In genomic region chr7:72413290-72413689, GRCh38 we compare ENCODE assay signal across 28 cellular contexts. TPM values are rescaled to one million over a fixed set of nuclear protein-coding genes. Genes with fewer than 3 reads are reported as not detected.
"Had no signal": no experiment of that assay in that cellular context is flagged by ENCODE, and none has a peak within 500 bp of the region (broad histone marks: within the 10 kb centered on the region; RNA-seq: fewer than 3 reads in every experiment).

No MANE protein-coding gene starts in this region.

- H3K4me1 ChIP-seq: ascending aorta, SJSA1 had no signal

- H3K9ac ChIP-seq: SK-N-SH had no signal

- H3K36me3 ChIP-seq: ascending aorta, SJSA1 had no signal

- H3K4me3 ChIP-seq: ascending aorta, SJSA1 had no signal

- H3K4me2 ChIP-seq: SK-N-SH had no signal

- ATAC-seq: activated CD8-positive, alpha-beta T cell treated with anti-CD3 and anti-CD28 coated beads for 36 hours; Panc1 had no signal

- H3K27me3 ChIP-seq: ascending aorta, SJSA1 had no signal

- DNase-seq: activated CD4-positive, alpha-beta T cell treated with anti-CD3 and anti-CD28 coated beads, Interleukin-2, amount 10 ng/mL, durations not matched to agents 24 days and 14 days; activated CD4-positive, alpha-beta T cell treated with anti-CD3 and anti-CD28 coated beads, Interleukin-2, amount 50 U/mL, for 4 hours; activated CD8-positive, alpha-beta T cell treated with anti-CD3 and anti-CD28 coated beads for 36 hours; activated gamma-delta T cell; activated naive CD4-positive, alpha-beta T cell treated with Interleukin-2 at 50 U/mL for 16 hours; activated naive CD8-positive, alpha-beta T cell treated with anti-CD3 and anti-CD28 coated beads, Interleukin-2, amount 10 ng/mL, durations not matched to agents 7 days and 5 days; activated T-cell treated with anti-CD3 and anti-CD28 coated beads, Interleukin-2, amount 50 U/mL, for 24 hours; amygdala; caudate nucleus; cerebellar nuclear complex; Karpas-422; NCI-H1417 treated with DMSO at 0.1 percent for 48 hours; NCI-H187 treated with DMSO at 0.1 percent for 48 hours; NCI-H2081; NCI-H2171 treated with DMSO at 0.1 percent for 48 hours; NCI-H2227 treated with DMSO at 0.1 percent for 48 hours; NCI-H446 treated with DMSO at 0.1 percent for 48 hours; NCI-H69; SHP77 treated with DMSO at 0.1 percent for 48 hours; SK-N-SH had no signal

- FAIRE-seq: TTC549 had no signal

- H3K9me3 ChIP-seq: ascending aorta, SK-N-SH had no signal

- H3K27ac ChIP-seq: ascending aorta, SJSA1 had no signal

RNA-seq across cellular contexts. Expression of gene CALN1, which starts 1.2 kb away (rescaled TPM):
- total RNA-seq: activated CD4-positive, alpha-beta T cell treated with anti-CD3 and anti-CD28 coated beads, Interleukin-2, amount 10 ng/mL, durations not matched to agents 24 days and 14 days; activated CD8-positive, alpha-beta memory T cell treated with anti-CD3 and anti-CD28 coated beads for 36 hours; activated naive CD8-positive, alpha-beta T cell treated with anti-CD3 and anti-CD28 coated beads, Interleukin-2, amount 10 ng/mL, durations not matched to agents 7 days and 5 days; activated T-helper 2 cell treated with anti-CD3 and anti-CD28 coated beads, Interferon-gamma antibody, Interleukin-2, Interleukin-4, amounts not matched to agents 10 μg/mL and 5 μg/mL and 100 μg/mL, durations not matched to agents 14 hours and 24 hours and 36 hours; MCF 10A; RPMI7951; SJSA1 had no signal
- polyA plus RNA-seq: SK-N-SH had no signal
